Comparison of ENCODE assay signal across 1 cellular context in the genomic region with DNA sequence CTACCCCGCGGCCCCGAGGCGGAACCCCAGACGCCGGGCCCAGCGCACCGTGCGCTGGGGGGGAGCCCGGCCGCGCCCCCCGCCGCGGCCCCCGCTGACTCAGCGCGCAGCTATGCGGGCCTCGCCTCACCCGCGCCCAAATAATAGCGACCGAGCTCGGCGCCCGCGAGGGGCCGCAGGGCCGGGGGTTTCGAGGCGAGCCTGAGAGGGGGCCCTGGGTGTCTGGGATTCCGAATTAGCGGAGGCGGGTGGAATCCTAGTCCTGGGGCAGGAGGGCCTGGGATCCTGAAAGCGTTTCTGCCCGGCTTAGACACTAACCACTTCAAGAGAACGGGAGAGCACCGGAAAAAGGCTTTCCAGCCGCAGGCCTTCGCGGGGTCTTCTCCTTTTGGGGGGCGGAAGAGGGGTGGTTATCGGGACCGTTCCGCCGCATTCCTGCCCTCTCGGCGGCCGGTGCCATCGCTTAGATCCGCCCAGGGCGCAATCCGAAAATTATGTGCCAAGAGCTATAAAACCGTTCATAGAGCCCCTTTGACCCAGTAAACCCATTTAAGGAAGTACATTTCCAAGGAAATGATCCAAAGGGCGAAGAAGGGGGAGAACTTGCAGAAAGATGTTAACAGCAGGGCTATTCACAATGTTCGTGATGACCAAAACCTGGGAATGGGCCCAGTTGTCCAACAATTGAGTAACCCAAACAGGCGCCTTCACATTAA.
A peak's percentile ranks its signal among the peaks of the same experiment; 100 is the strongest.
TF ChIP-seq lines count a peak whose summit lies in the region.

No MANE protein-coding gene starts in this region.

TF ChIP-seq in HepG2, 621 proteins besides CTCF, POLR2A, EP300 and RAD21 (continued from another document and continues in another):
- TF ChIP-seq, protein P1, sequence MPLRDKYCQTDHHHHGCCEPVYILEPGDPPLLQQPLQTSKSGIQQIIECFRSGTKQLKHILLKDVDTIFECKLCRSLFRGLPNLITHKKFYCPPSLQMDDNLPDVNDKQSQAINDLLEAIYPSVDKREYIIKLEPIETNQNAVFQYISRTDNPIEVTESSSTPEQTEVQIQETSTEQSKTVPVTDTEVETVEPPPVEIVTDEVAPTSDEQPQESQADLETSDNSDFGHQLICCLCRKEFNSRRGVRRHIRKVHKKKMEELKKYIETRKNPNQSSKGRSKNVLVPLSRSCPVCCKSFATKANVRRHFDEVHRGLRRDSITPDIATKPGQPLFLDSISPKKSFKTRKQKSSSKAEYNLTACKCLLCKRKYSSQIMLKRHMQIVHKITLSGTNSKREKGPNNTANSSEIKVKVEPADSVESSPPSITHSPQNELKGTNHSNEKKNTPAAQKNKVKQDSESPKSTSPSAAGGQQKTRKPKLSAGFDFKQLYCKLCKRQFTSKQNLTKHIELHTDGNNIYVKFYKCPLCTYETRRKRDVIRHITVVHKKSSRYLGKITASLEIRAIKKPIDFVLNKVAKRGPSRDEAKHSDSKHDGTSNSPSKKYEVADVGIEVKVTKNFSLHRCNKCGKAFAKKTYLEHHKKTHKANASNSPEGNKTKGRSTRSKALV (CRISPR knock-in tag; IDR thresholded peaks at IDR 0.05), result peak; percentile 87
- TF ChIP-seq ZNF773 (CRISPR knock-in tag; IDR thresholded peaks at IDR 0.05; ENCODE audit: borderline replicate concordance), result 0 out of 2 replicates have a peak, but pooled peaks have one; percentile 20
- no peak for TF ChIP-seq SP1 (IDR thresholded peaks at IDR 0.05)
- no peak for TF ChIP-seq SP1 (CRISPR knock-in tag; IDR thresholded peaks at IDR 0.05)
- no peak for TF ChIP-seq ZNF616 (CRISPR knock-in tag; IDR thresholded peaks at IDR 0.05; ENCODE audit: low read depth)
- TF ChIP-seq CEBPG (CRISPR knock-in tag; IDR thresholded peaks at IDR 0.05), result 0 out of 2 replicates have a peak, but pooled peaks have one; percentile 32
- no peak for TF ChIP-seq CC2D1A (CRISPR knock-in tag; IDR thresholded peaks at IDR 0.05)
- TF ChIP-seq ZBTB7B (CRISPR knock-in tag; IDR thresholded peaks at IDR 0.05), result peak; percentile 24
- TF ChIP-seq SMAD3 (CRISPR knock-in tag; IDR thresholded peaks at IDR 0.05), result no peak
- TF ChIP-seq, protein P2, sequence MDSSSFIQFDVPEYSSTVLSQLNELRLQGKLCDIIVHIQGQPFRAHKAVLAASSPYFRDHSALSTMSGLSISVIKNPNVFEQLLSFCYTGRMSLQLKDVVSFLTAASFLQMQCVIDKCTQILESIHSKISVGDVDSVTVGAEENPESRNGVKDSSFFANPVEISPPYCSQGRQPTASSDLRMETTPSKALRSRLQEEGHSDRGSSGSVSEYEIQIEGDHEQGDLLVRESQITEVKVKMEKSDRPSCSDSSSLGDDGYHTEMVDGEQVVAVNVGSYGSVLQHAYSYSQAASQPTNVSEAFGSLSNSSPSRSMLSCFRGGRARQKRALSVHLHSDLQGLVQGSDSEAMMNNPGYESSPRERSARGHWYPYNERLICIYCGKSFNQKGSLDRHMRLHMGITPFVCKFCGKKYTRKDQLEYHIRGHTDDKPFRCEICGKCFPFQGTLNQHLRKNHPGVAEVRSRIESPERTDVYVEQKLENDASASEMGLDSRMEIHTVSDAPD (CRISPR knock-in tag; IDR thresholded peaks at IDR 0.05), result no peak
- TF ChIP-seq ZNF570 (CRISPR knock-in tag; IDR thresholded peaks at IDR 0.05; ENCODE audit: borderline replicate concordance), result no peak
- TF ChIP-seq FOXM1 (CRISPR knock-in tag; IDR thresholded peaks at IDR 0.05), result no peak
- TF ChIP-seq ZNF883 (CRISPR knock-in tag; IDR thresholded peaks at IDR 0.05; ENCODE audit: not compliant biosample characterization), result no peak
- no peak; the same call in 1 of the 2 replicates for TF ChIP-seq KDM5A (IDR thresholded peaks at IDR 0.05; ENCODE audit: borderline replicate concordance, low read length)
- no peak for TF ChIP-seq ZBTB1 (CRISPR knock-in tag; IDR thresholded peaks at IDR 0.05; ENCODE audit: borderline replicate concordance)
- peak; percentile 84; the same call in 1 of the 2 replicates for TF ChIP-seq HES4 (CRISPR knock-in tag; IDR thresholded peaks at IDR 0.05; ENCODE audit: borderline replicate concordance)
- TF ChIP-seq NFIB (CRISPR knock-in tag; IDR thresholded peaks at IDR 0.05; ENCODE audit: borderline replicate concordance), result no peak
- TF ChIP-seq ZNF160 (CRISPR knock-in tag; IDR thresholded peaks at IDR 0.05), result no peak
- no peak for TF ChIP-seq FOXA1 (IDR thresholded peaks at IDR 0.05)
- peak; percentile 7; the same call in 1 of the 2 replicates for TF ChIP-seq FOXA1 (CRISPR knock-in tag; IDR thresholded peaks at IDR 0.05)
- no peak for TF ChIP-seq XBP1 (CRISPR knock-in tag; IDR thresholded peaks at IDR 0.05)
- no peak for TF ChIP-seq NBN (conservative IDR thresholded peaks at IDR 0.05)
- no peak; the same call in 1 of the 2 replicates for TF ChIP-seq ZNF558 (CRISPR knock-in tag; IDR thresholded peaks at IDR 0.05; ENCODE audit: borderline replicate concordance)
- TF ChIP-seq ELF3 (CRISPR knock-in tag; IDR thresholded peaks at IDR 0.05), result peak; percentile 8
- TF ChIP-seq, protein P3, sequence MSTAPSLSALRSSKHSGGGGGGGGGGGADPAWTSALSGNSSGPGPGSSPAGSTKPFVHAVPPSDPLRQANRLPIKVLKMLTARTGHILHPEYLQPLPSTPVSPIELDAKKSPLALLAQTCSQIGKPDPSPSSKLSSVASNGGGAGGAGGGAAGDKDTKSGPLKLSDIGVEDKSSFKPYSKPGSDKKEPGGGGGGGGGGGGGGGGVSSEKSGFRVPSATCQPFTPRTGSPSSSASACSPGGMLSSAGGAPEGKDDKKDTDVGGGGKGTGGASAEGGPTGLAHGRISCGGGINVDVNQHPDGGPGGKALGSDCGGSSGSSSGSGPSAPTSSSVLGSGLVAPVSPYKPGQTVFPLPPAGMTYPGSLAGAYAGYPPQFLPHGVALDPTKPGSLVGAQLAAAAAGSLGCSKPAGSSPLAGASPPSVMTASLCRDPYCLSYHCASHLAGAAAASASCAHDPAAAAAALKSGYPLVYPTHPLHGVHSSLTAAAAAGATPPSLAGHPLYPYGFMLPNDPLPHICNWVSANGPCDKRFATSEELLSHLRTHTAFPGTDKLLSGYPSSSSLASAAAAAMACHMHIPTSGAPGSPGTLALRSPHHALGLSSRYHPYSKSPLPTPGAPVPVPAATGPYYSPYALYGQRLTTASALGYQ (CRISPR knock-in tag; IDR thresholded peaks at IDR 0.05), result peak; percentile 31; the same call in 1 of the 2 replicates
- TF ChIP-seq CHD2 (IDR thresholded peaks at IDR 0.05; ENCODE audit: low read depth, low read length), result no peak
- no peak for TF ChIP-seq MATR3 (CRISPR knock-in tag; IDR thresholded peaks at IDR 0.05)
- no peak for TF ChIP-seq ZNF660 (CRISPR knock-in tag; IDR thresholded peaks at IDR 0.05; ENCODE audit: borderline replicate concordance, low read depth)
- TF ChIP-seq, protein P4, sequence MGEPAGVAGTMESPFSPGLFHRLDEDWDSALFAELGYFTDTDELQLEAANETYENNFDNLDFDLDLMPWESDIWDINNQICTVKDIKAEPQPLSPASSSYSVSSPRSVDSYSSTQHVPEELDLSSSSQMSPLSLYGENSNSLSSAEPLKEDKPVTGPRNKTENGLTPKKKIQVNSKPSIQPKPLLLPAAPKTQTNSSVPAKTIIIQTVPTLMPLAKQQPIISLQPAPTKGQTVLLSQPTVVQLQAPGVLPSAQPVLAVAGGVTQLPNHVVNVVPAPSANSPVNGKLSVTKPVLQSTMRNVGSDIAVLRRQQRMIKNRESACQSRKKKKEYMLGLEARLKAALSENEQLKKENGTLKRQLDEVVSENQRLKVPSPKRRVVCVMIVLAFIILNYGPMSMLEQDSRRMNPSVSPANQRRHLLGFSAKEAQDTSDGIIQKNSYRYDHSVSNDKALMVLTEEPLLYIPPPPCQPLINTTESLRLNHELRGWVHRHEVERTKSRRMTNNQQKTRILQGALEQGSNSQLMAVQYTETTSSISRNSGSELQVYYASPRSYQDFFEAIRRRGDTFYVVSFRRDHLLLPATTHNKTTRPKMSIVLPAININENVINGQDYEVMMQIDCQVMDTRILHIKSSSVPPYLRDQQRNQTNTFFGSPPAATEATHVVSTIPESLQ (CRISPR knock-in tag; conservative IDR thresholded peaks at IDR 0.05), result 0 out of 2 replicates have a peak, but pooled peaks have one; percentile 74
- TF ChIP-seq PHF8 (CRISPR knock-in tag; IDR thresholded peaks at IDR 0.05), result peak; percentile 66
- no peak for TF ChIP-seq ZNF678 (CRISPR knock-in tag; IDR thresholded peaks at IDR 0.05)
- TF ChIP-seq, protein P5, sequence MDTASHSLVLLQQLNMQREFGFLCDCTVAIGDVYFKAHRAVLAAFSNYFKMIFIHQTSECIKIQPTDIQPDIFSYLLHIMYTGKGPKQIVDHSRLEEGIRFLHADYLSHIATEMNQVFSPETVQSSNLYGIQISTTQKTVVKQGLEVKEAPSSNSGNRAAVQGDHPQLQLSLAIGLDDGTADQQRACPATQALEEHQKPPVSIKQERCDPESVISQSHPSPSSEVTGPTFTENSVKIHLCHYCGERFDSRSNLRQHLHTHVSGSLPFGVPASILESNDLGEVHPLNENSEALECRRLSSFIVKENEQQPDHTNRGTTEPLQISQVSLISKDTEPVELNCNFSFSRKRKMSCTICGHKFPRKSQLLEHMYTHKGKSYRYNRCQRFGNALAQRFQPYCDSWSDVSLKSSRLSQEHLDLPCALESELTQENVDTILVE (CRISPR knock-in tag; IDR thresholded peaks at IDR 0.05), result no peak
- TF ChIP-seq, protein P6, sequence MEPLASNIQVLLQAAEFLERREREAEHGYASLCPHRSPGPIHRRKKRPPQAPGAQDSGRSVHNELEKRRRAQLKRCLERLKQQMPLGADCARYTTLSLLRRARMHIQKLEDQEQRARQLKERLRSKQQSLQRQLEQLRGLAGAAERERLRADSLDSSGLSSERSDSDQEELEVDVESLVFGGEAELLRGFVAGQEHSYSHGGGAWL (CRISPR knock-in tag; IDR thresholded peaks at IDR 0.05), result peak; percentile 68
- no peak for TF ChIP-seq ZKSCAN5 (CRISPR knock-in tag; IDR thresholded peaks at IDR 0.05)
- no peak for TF ChIP-seq HMGA1 (CRISPR knock-in tag; conservative IDR thresholded peaks at IDR 0.05)
- TF ChIP-seq ZFP90 (CRISPR knock-in tag; IDR thresholded peaks at IDR 0.05; ENCODE audit: borderline replicate concordance), result peak; percentile 69
- TF ChIP-seq MTF2 (CRISPR knock-in tag; IDR thresholded peaks at IDR 0.05; ENCODE audit: borderline replicate concordance), result no peak
- TF ChIP-seq HIVEP1 (CRISPR knock-in tag; IDR thresholded peaks at IDR 0.05), result peak; percentile 44
- TF ChIP-seq ZNF30 (CRISPR knock-in tag; IDR thresholded peaks at IDR 0.05), result no peak
- TF ChIP-seq ZBTB38 (CRISPR knock-in tag; IDR thresholded peaks at IDR 0.05), result peak; percentile 74; the same call in 1 of the 2 replicates
- 0 out of 2 replicates have a peak, but pooled peaks have one; percentile 9 for TF ChIP-seq BRD4 (CRISPR knock-in tag; IDR thresholded peaks at IDR 0.05)
- peak; percentile 90 for TF ChIP-seq HNRNPL (IDR thresholded peaks at IDR 0.05; ENCODE audit: low read depth, low read length)
- no peak for TF ChIP-seq ZNF224 (CRISPR knock-in tag; IDR thresholded peaks at IDR 0.05)
- no peak; the same call in 1 of the 2 replicates for TF ChIP-seq NCOA1 (CRISPR knock-in tag; IDR thresholded peaks at IDR 0.05)
- no peak for TF ChIP-seq ZNF546 (CRISPR knock-in tag; conservative IDR thresholded peaks at IDR 0.05)
- no peak for TF ChIP-seq ZSCAN25 (CRISPR knock-in tag; IDR thresholded peaks at IDR 0.05)
- peak; percentile 64; the same call in 1 of the 2 replicates for TF ChIP-seq SMAD9 (CRISPR knock-in tag; IDR thresholded peaks at IDR 0.05)
- peak; percentile 18; the same call in 1 of the 2 replicates for TF ChIP-seq MAZ (IDR thresholded peaks at IDR 0.05; ENCODE audit: borderline replicate concordance, low read depth, low read length)
- peak; percentile 82; the same call in 1 of the 2 replicates for TF ChIP-seq MAZ (CRISPR knock-in tag; IDR thresholded peaks at IDR 0.05; ENCODE audit: low read depth)
- no peak for TF ChIP-seq ZNF292 (CRISPR knock-in tag; IDR thresholded peaks at IDR 0.05; ENCODE audit: borderline replicate concordance, low read depth)
- no peak for TF ChIP-seq ZZZ3 (CRISPR knock-in tag; IDR thresholded peaks at IDR 0.05; ENCODE audit: borderline replicate concordance)
- TF ChIP-seq TCF7 (IDR thresholded peaks at IDR 0.05; ENCODE audit: low read depth), result no peak
- no peak for TF ChIP-seq RFX3 (CRISPR knock-in tag; IDR thresholded peaks at IDR 0.05)
- no peak for TF ChIP-seq KLF15 (CRISPR knock-in tag; IDR thresholded peaks at IDR 0.05; ENCODE audit: borderline replicate concordance)
- TF ChIP-seq, protein P7, sequence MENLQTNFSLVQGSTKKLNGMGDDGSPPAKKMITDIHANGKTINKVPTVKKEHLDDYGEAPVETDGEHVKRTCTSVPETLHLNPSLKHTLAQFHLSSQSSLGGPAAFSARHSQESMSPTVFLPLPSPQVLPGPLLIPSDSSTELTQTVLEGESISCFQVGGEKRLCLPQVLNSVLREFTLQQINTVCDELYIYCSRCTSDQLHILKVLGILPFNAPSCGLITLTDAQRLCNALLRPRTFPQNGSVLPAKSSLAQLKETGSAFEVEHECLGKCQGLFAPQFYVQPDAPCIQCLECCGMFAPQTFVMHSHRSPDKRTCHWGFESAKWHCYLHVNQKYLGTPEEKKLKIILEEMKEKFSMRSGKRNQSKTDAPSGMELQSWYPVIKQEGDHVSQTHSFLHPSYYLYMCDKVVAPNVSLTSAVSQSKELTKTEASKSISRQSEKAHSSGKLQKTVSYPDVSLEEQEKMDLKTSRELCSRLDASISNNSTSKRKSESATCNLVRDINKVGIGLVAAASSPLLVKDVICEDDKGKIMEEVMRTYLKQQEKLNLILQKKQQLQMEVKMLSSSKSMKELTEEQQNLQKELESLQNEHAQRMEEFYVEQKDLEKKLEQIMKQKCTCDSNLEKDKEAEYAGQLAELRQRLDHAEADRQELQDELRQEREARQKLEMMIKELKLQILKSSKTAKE (CRISPR knock-in tag; IDR thresholded peaks at IDR 0.05; ENCODE audit: borderline replicate concordance), result no peak
- TF ChIP-seq, protein P8, sequence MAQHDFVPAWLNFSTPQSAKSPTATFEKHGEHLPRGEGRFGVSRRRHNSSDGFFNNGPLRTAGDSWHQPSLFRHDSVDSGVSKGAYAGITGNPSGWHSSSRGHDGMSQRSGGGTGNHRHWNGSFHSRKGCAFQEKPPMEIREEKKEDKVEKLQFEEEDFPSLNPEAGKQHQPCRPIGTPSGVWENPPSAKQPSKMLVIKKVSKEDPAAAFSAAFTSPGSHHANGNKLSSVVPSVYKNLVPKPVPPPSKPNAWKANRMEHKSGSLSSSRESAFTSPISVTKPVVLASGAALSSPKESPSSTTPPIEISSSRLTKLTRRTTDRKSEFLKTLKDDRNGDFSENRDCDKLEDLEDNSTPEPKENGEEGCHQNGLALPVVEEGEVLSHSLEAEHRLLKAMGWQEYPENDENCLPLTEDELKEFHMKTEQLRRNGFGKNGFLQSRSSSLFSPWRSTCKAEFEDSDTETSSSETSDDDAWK (CRISPR knock-in tag; IDR thresholded peaks at IDR 0.05), result no peak
- 0 out of 2 replicates have a peak, but pooled peaks have one; percentile 51 for TF ChIP-seq TP53 (CRISPR knock-in tag; conservative IDR thresholded peaks at IDR 0.05)
- 0 out of 4 replicates have a peak, but pooled peaks of 1 of the 2 experiments have one; percentile 29 for TF ChIP-seq MAFK (conservative IDR thresholded peaks at IDR 0.05 in 1 of 2, IDR thresholded peaks at IDR 0.05 in 1 of 2; ENCODE audit: low read length in 2 of 2)
- 0 out of 2 replicates have a peak, but pooled peaks have one; percentile 7 for TF ChIP-seq ZSCAN9 (CRISPR knock-in tag; IDR thresholded peaks at IDR 0.05; ENCODE audit: borderline replicate concordance)
- TF ChIP-seq KLF13 (CRISPR knock-in tag; IDR thresholded peaks at IDR 0.05), result no peak; the same call in 1 of the 2 replicates
- TF ChIP-seq ZNF629 (CRISPR knock-in tag; conservative IDR thresholded peaks at IDR 0.05), result 0 out of 2 replicates have a peak, but pooled peaks have one; percentile 12
- TF ChIP-seq ZNF569 (CRISPR knock-in tag; IDR thresholded peaks at IDR 0.05; ENCODE audit: borderline replicate concordance), result no peak
